28 cellular contexts compared by ENCODE assay signal in the genomic region with DNA sequence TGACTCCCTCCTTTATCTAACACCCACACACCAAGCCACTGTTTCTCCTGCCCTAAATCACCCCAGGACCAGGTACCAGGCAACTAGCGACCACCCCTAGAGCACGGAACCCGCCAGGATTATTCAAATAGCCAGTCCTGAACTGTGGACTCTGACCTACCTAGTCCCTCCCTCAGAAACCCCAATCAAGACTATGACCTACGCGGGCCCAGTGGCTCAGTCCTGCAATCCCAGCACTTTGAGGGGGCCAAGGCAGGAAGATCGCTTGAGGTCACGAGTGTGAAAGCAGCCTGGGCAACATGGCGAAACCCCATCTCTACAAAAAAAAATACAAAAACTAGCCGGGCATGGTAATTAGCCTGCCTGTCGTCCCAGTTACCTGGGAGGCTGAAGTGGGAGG.
"Had no signal": no experiment of that assay in that cellular context is flagged by ENCODE, and none has a peak within 500 bp of the region (broad histone marks: within the 10 kb centered on the region; RNA-seq: fewer than 3 reads in every experiment).

No MANE protein-coding gene starts in this region.

- H3K27ac Mint-ChIP-seq: naive thymus-derived CD4-positive, alpha-beta T cell; natural killer cell; nephron; stimulated activated memory B cell treated with anti-CD40 and anti-IgM and Interleukin-4, amounts not matched to agents 10 μg/mL and 1 μg/mL and 100 μg/mL, for 72 hours; stimulated activated naive CD8-positive, alpha-beta T cell treated with anti-CD3 and anti-CD28 coated beads, Interleukin-15, amount 100 ng/mL, for 72 hours had no signal

- ATAC-seq: naive thymus-derived CD4-positive, alpha-beta T cell; natural killer cell; pancreas; psoas muscle; right cardiac atrium; sciatic nerve; stimulated activated memory B cell treated with anti-CD40 and anti-IgM and Interleukin-4, amounts not matched to agents 10 μg/mL and 1 μg/mL and 100 μg/mL, for 72 hours; stimulated activated naive CD8-positive, alpha-beta T cell treated with anti-CD3 and anti-CD28 coated beads, Interleukin-15, amount 100 ng/mL, for 72 hours; stimulated activated naive CD8-positive, alpha-beta T cell treated with anti-CD3 and anti-CD28 coated beads, Interleukin-15, Interleukin-2, amounts not matched to agents 100 U/mL and 50 U/mL, for 24 hours had no signal

- H3K27me3 ChIP-seq: neutrophil, pancreas, spleen, suprapubic skin, testis, tibial artery, transverse colon, upper lobe of left lung, uterus had no signal

- H3K4me3 Mint-ChIP-seq: naive thymus-derived CD4-positive, alpha-beta T cell; natural killer cell; nephron; stimulated activated memory B cell treated with anti-CD40 and anti-IgM and Interleukin-4, amounts not matched to agents 10 μg/mL and 1 μg/mL and 100 μg/mL, for 72 hours; stimulated activated naive CD8-positive, alpha-beta T cell treated with anti-CD3 and anti-CD28 coated beads, Interleukin-15, amount 100 ng/mL, for 72 hours had no signal

- DNase-seq: naive thymus-derived CD4-positive, alpha-beta T cell; natural killer cell; nucleus accumbens; pancreas; psoas muscle; right cardiac atrium; spleen; stimulated activated CD4-positive, alpha-beta T cell treated with anti-CD3 and anti-CD28 coated beads, Interleukin-12 subunit alpha, Interleukin-12 subunit beta, amount 100 ng/mL, for 4 hours; stimulated activated CD4-positive, alpha-beta T cell treated with anti-CD3 and anti-CD28 coated beads, Interleukin-1b, Interleukin-23, amount 100 ng/mL, for 48 hours; stimulated activated CD4-positive, alpha-beta T cell treated with anti-CD3 and anti-CD28 coated beads, Interleukin-4, amount 100 ng/mL, for 1 hour; stimulated activated CD4-positive, alpha-beta T cell treated with anti-CD3 and anti-CD28 coated beads, Interleukin-4, amount 100 ng/mL, for 4 hours; stimulated activated CD8-positive, alpha-beta memory T cell treated with anti-CD3 and anti-CD28 coated beads, Interleukin-4, amount 100 ng/mL, for 48 hours; stimulated activated naive CD4-positive, alpha-beta T cell; stimulated activated naive CD8-positive, alpha-beta T cell treated with anti-CD3 and anti-CD28 coated beads, Interleukin-15, amount 100 ng/mL, for 72 hours; stimulated activated naive CD8-positive, alpha-beta T cell treated with anti-CD3 and anti-CD28 coated beads, Interleukin-15, Interleukin-2, amounts not matched to agents 100 U/mL and 50 U/mL, for 24 hours; substantia nigra; testis; tibial artery; transverse colon; upper lobe of left lung; uterus had no signal

- FAIRE-seq: pancreas had no signal

- H3K36me3 Mint-ChIP-seq: naive thymus-derived CD4-positive, alpha-beta T cell; natural killer cell; stimulated activated memory B cell treated with anti-CD40 and anti-IgM and Interleukin-4, amounts not matched to agents 10 μg/mL and 1 μg/mL and 100 μg/mL, for 72 hours had no signal

- H3K4me1 Mint-ChIP-seq: natural killer cell; stimulated activated memory B cell treated with anti-CD40 and anti-IgM and Interleukin-4, amounts not matched to agents 10 μg/mL and 1 μg/mL and 100 μg/mL, for 72 hours; stimulated activated naive CD8-positive, alpha-beta T cell treated with anti-CD3 and anti-CD28 coated beads, Interleukin-15, amount 100 ng/mL, for 72 hours had no signal

- H3K4me1 ChIP-seq: pancreas, psoas muscle, spleen, suprapubic skin, testis, tibial artery, transverse colon, upper lobe of left lung, uterus had no signal

- H3K4me3 ChIP-seq: pancreas, psoas muscle, skin epidermis, smooth muscle cell, spleen, suprapubic skin, testis, tibial artery, transverse colon, upper lobe of left lung, uterus had no signal

- H3K9me3 ChIP-seq: neutrophil, pancreas, psoas muscle, suprapubic skin, testis, tibial artery, transverse colon, upper lobe of left lung, uterus had no signal

- H3K27ac ChIP-seq: neutrophil, pancreas, psoas muscle, skin epidermis, spleen, suprapubic skin, testis, tibial artery, transverse colon, upper lobe of left lung, uterus had no signal

- H3K9me3 Mint-ChIP-seq: nephron had no signal

- H3K36me3 ChIP-seq: neutrophil, pancreas, spleen, suprapubic skin, tibial artery, transverse colon, upper lobe of left lung, uterus had no signal
